In genomic region chr11:355581-356458, GRCh38 we compare ENCODE assay signal across 1 cellular context.
TF ChIP-seq lines count a peak whose summit lies in the region.

No MANE protein-coding gene starts in this region.

TF ChIP-seq in HEK293, 187 proteins besides CTCF, POLR2A, EP300 and RAD21 (continued from another document):
- TF ChIP-seq ZBTB10 (tag by site-specific recombination; IDR thresholded peaks at IDR 0.05) = 0 out of 2 replicates have a peak, but pooled peaks have one; percentile 35
- TF ChIP-seq ZBTB7A (tag by site-specific recombination; IDR thresholded peaks at IDR 0.05; ENCODE audit: low read depth) = peak; percentile 58; the same call in 1 of the 2 replicates
- no peak for TF ChIP-seq ZNF302 (tag by site-specific recombination; IDR thresholded peaks at IDR 0.05; ENCODE audit: low read depth)
- TF ChIP-seq ZNF585B (tag by site-specific recombination; IDR thresholded peaks at IDR 0.05) = no peak
- TF ChIP-seq KLF1 (tag by site-specific recombination; IDR thresholded peaks at IDR 0.05) = peak; percentile 62
- TF ChIP-seq OSR2 (tag by site-specific recombination; IDR thresholded peaks at IDR 0.05) = peak; percentile 61
- peak; percentile 44 for TF ChIP-seq SP2 (tag by site-specific recombination; IDR thresholded peaks at IDR 0.05)
- no peak for TF ChIP-seq ZNF391 (tag by site-specific recombination; IDR thresholded peaks at IDR 0.05; ENCODE audit: borderline replicate concordance, low read depth)
- TF ChIP-seq ZNF600 (tag by site-specific recombination; IDR thresholded peaks at IDR 0.05) = peak; percentile 98
- TF ChIP-seq ZFHX2 (tag by site-specific recombination; conservative IDR thresholded peaks at IDR 0.05) = no peak
